27 cellular contexts compared by ENCODE assay signal in genomic region chr17:31573861-31574260, GRCh38.
DNase-seq lines count a peak whose midpoint lies in the region; ATAC-seq and TF ChIP-seq lines count a peak whose summit lies in the region.
"Had no signal": no experiment of that assay in that cellular context is flagged by ENCODE, and none has a peak within 500 bp of the region (broad histone marks: within the 10 kb centered on the region; RNA-seq: fewer than 3 reads in every experiment).

No MANE protein-coding gene starts in this region.

- H2BK15ac ChIP-seq in IMR-90 (ENCODE audit: low read depth, low read length), result no peak overlapping the region

- H4K8ac ChIP-seq in IMR-90 (ENCODE audit: low read depth in 2 of 2, low read length in 2 of 2), result no peak overlapping the region

- H3K79me2 ChIP-seq in smooth muscle cell (ENCODE audit: low read depth), result peaks cover 96% of the 10 kb centered on the region

- no peak overlapping the region; the same call in 1 of the 2 replicates for H2AK5ac ChIP-seq in IMR-90 (ENCODE audit: low read depth, low read length)

- H3K56ac ChIP-seq in IMR-90 (ENCODE audit: extremely low read depth, insufficient read depth, low read length), result no peak overlapping the region

- H3K9me3 ChIP-seq in IMR-90 (ENCODE audit: control insufficient read depth, insufficient read depth, low read length) (no peaks in the 10 kb centered on the region), endodermal cell (ENCODE audit: control insufficient read depth, low read length) (no peaks in the 10 kb centered on the region), smooth muscle cell (replicated peaks; ENCODE audit: low read depth) (no peaks in the 10 kb centered on the region)
- H3K9me3 ChIP-seq: suprapubic skin had no signal

- no peak overlapping the region for H2BK120ac ChIP-seq in IMR-90 (ENCODE audit: low read depth, low read length)

- intact Hi-C loops in IMR-90 (cut with micrococcal nuclease), result no loop called here

- no peak overlapping the region for H3K4me2 ChIP-seq in IMR-90 (ENCODE audit: low read depth, low read length)
- no peak overlapping the region for H3K4me2 ChIP-seq in smooth muscle cell

- H3K4me3 ChIP-seq in IMR-90 (ENCODE audit: insufficient read depth, low read depth, low read length) (no peak overlapping the region), endodermal cell (ENCODE audit: low read length) (no peak overlapping the region), smooth muscle cell (no peak overlapping the region)
- H3K4me3 ChIP-seq: dorsolateral prefrontal cortex, GM12878, SK-N-MC, suprapubic skin had no signal

- peak overlapping the region; percentile 49 for H3K27ac Mint-ChIP-seq in endodermal cell
- H3K27ac Mint-ChIP-seq: activated naive CD4-positive, alpha-beta T cell treated with anti-CD3 and anti-CD28 coated beads for 36 hours; B cell; brain; CD8-positive, alpha-beta T cell; naive thymus-derived CD4-positive, alpha-beta T cell; stimulated activated memory B cell treated with anti-CD40 and anti-IgM and Interleukin-4, amounts not matched to agents 10 μg/mL and 1 μg/mL and 100 μg/mL, for 72 hours; T-helper 1 cell treated with Interleukin-12 subunit alpha and Interleukin-12 subunit beta and Interleukin-4 antibody, amounts not matched to agents 30 μg/mL and 1 μg/mL, for 36 hours had no signal

- no peak overlapping the region for H4K5ac ChIP-seq in IMR-90 (ENCODE audit: low read depth, low read length)

- H3K23ac ChIP-seq in IMR-90 (ENCODE audit: low read depth, low read length), result no peak overlapping the region

- TF ChIP-seq RAD21 in IMR-90 (IDR thresholded peaks at IDR 0.05; ENCODE audit: low read length), result no peak

- TF ChIP-seq POLR2A in IMR-90 (IDR thresholded peaks at IDR 0.05; ENCODE audit: low read depth, low read length), result no peak

- no peak overlapping the region for H4K91ac ChIP-seq in IMR-90 (ENCODE audit: insufficient read depth, low read depth, low read length)

- H2BK20ac ChIP-seq in IMR-90 (ENCODE audit: low read depth, low read length), result no peak overlapping the region

- peaks cover 7% of the 10 kb centered on the region for H3K4me1 Mint-ChIP-seq in endodermal cell
- H3K4me1 Mint-ChIP-seq: B cell had no signal

- ATAC-seq in IMR-90 (ENCODE audit: low read depth), result no peak
- ATAC-seq in activated CD4-positive, CD25-positive, alpha-beta regulatory T cell treated with anti-CD3 and anti-CD28 coated beads, Interleukin-2, amount 50 U/mL, for 24 hours, result no peak
- ATAC-seq: CD8-positive, alpha-beta T cell; naive thymus-derived CD4-positive, alpha-beta T cell; stimulated activated memory B cell treated with anti-CD40 and anti-IgM and Interleukin-4, amounts not matched to agents 10 μg/mL and 1 μg/mL and 100 μg/mL, for 72 hours had no signal

- in situ Hi-C loops in IMR-90 (cut with MboI; ENCODE audit: low sequenced_read_pairs), result no loop called here

- H3K9ac ChIP-seq in IMR-90 (ENCODE audit: low read depth, low read length), result no peak overlapping the region
- no peak overlapping the region for H3K9ac ChIP-seq in endodermal cell (ENCODE audit: extremely low read depth, low read length, poor library complexity, severe bottlenecking)
- H3K9ac ChIP-seq in smooth muscle cell (ENCODE audit: low read depth), result no peak overlapping the region

- H2BK5ac ChIP-seq in IMR-90 (ENCODE audit: low read depth, low read length, poor library complexity, severe bottlenecking), result no peak overlapping the region

- peak overlapping the region; percentile 2 for H2AFZ ChIP-seq in IMR-90 (replicated peaks; ENCODE audit: low read length, poor library complexity)
- H2AFZ ChIP-seq in smooth muscle cell (ENCODE audit: low read depth), result no peak overlapping the region

- POLR2A ChIA-PET in IMR-90 (lab: Charles Lee; ENCODE audit: unreplicated experiment), result no interaction called here

- WGBS in IMR-90 (ENCODE audit: extremely low coverage in 2 of 2, insufficient read length in 1 of 2), 2 experiments, result 86% methylated on average over 2 of the region's 6 CpGs; no CpG with 5 or more reads in 1 of the 2 experiments
- WGBS in endodermal cell (ENCODE audit: insufficient coverage in 1 of 2, insufficient read length in 1 of 2), 2 experiments, result 90 to 95% methylated on average over 6 of the region's 6 CpGs
- WGBS in smooth muscle cell (ENCODE audit: low lambda C conversion rate), result 75% methylated on average over 6 of the region's 6 CpGs

- no peak overlapping the region for H2AK9ac ChIP-seq in IMR-90 (replicated peaks; ENCODE audit: low read depth, low read length, poor library complexity)

- H4K20me1 ChIP-seq in IMR-90 (ENCODE audit: insufficient read depth, low read length) (peaks cover 29% of the 10 kb centered on the region), smooth muscle cell (ENCODE audit: low read depth) (peaks cover 95% of the 10 kb centered on the region)

- DNase-seq in COLO668 (lab: John Stamatoyannopoulos, UW; ENCODE audit: unreplicated experiment), result peak; percentile 3
- DNase-seq in IMR-90, result no peak
- DNase-seq in endodermal cell, result no peak
- no peak for DNase-seq in smooth muscle cell (lab: John Stamatoyannopoulos, UW; ENCODE audit: unreplicated experiment)
- no peak for DNase-seq in NOMO-1 treated with dmso at 0.1 percent for 144 hours (lab: John Stamatoyannopoulos, UW; ENCODE audit: unreplicated experiment)
- DNase-seq in activated CD8-positive, alpha-beta memory T cell treated with anti-CD3 and anti-CD28 coated beads, Interleukin-2, amount 50 U/mL, for 48 hours, result no peak
- DNase-seq: ACHN; activated CD4-positive, CD25-positive, alpha-beta regulatory T cell; activated naive CD4-positive, alpha-beta T cell treated with anti-CD3 and anti-CD28 coated beads for 36 hours; CD8-positive, alpha-beta T cell; cerebellar nuclear complex; dorsolateral prefrontal cortex; Kasumi-1; midbrain; naive thymus-derived CD4-positive, alpha-beta T cell; NCI-H1436 treated with DMSO at 0.1 percent for 48 hours; NCI-H446 treated with DMSO at 0.1 percent for 48 hours; NCI-H82; occipital lobe had no signal

- no peak overlapping the region for H3K14ac ChIP-seq in IMR-90 (replicated peaks; ENCODE audit: low read depth, low read length)

- TF ChIP-seq CTCF in IMR-90 (conservative IDR thresholded peaks at IDR 0.05; ENCODE audit: low read depth, low read length) (no peak), endodermal cell (conservative IDR thresholded peaks at IDR 0.05) (no peak), smooth muscle cell (IDR thresholded peaks at IDR 0.05; ENCODE audit: borderline replicate concordance, insufficient read depth, poor library complexity, severe bottlenecking) (no peak)

- no peak overlapping the region for H3K18ac ChIP-seq in IMR-90 (ENCODE audit: low read depth, low read length)

- H3K4ac ChIP-seq in IMR-90 (ENCODE audit: low read depth, low read length), result peak overlapping the region; percentile 80; the same call in 1 of the 2 replicates

- peaks cover 2% of the 10 kb centered on the region for H3K36me3 Mint-ChIP-seq in endodermal cell (ENCODE audit: low read depth)
- H3K36me3 Mint-ChIP-seq: brain; CD8-positive, alpha-beta T cell; naive thymus-derived CD4-positive, alpha-beta T cell; stimulated activated memory B cell treated with anti-CD40 and anti-IgM and Interleukin-4, amounts not matched to agents 10 μg/mL and 1 μg/mL and 100 μg/mL, for 72 hours had no signal

- H3K27ac ChIP-seq in IMR-90 (ENCODE audit: insufficient read depth, low read length), result no peak overlapping the region
- no peak overlapping the region for H3K27ac ChIP-seq in endodermal cell (ENCODE audit: low read depth, low read length)
- H3K27ac ChIP-seq in smooth muscle cell (ENCODE audit: low read depth), result peak overlapping the region; percentile 15
- H3K27ac ChIP-seq: dorsolateral prefrontal cortex, SK-N-MC, suprapubic skin had no signal

- no peaks in the 10 kb centered on the region for H3K9me3 Mint-ChIP-seq in endodermal cell
- H3K9me3 Mint-ChIP-seq: activated naive CD4-positive, alpha-beta T cell treated with anti-CD3 and anti-CD28 coated beads for 36 hours; brain; CD8-positive, alpha-beta T cell; naive thymus-derived CD4-positive, alpha-beta T cell; stimulated activated memory B cell treated with anti-CD40 and anti-IgM and Interleukin-4, amounts not matched to agents 10 μg/mL and 1 μg/mL and 100 μg/mL, for 72 hours; T-helper 1 cell treated with Interleukin-12 subunit alpha and Interleukin-12 subunit beta and Interleukin-4 antibody, amounts not matched to agents 30 μg/mL and 1 μg/mL, for 36 hours had no signal

- H3K27me3 ChIP-seq in IMR-90 (ENCODE audit: control insufficient read depth, insufficient read depth, low read length) (no peaks in the 10 kb centered on the region), endodermal cell (ENCODE audit: control insufficient read depth, insufficient read depth, low read length, poor library complexity, severe bottlenecking) (no peaks in the 10 kb centered on the region), smooth muscle cell (ENCODE audit: low read depth) (no peaks in the 10 kb centered on the region)
- H3K27me3 ChIP-seq: dorsolateral prefrontal cortex, suprapubic skin had no signal

- BruUV-seq in IMR-90 (replicated peaks; lab: Mats Ljungman, UMichigan), result no TSS peak

- H3K9me1 ChIP-seq in IMR-90 (ENCODE audit: insufficient read depth, low read length), result peaks cover 27% of the 10 kb centered on the region

- peaks cover 5% of the 10 kb centered on the region; the same call in 1 of the 2 replicates for H3K36me3 ChIP-seq in IMR-90 (ENCODE audit: control insufficient read depth, insufficient read depth, low read length)
- H3K36me3 ChIP-seq in endodermal cell (ENCODE audit: control insufficient read depth, insufficient read depth, low read length), result no peaks in the 10 kb centered on the region
- H3K36me3 ChIP-seq in smooth muscle cell (ENCODE audit: low read depth), result no peaks in the 10 kb centered on the region

- H3K79me1 ChIP-seq in IMR-90 (ENCODE audit: low read depth in 1 of 2, low read length in 2 of 2), result peaks cover 16 to 77% of the 10 kb centered on the region in 2 experiments

- peaks cover 23% of the 10 kb centered on the region for H3K4me1 ChIP-seq in IMR-90 (ENCODE audit: control insufficient read depth, insufficient read depth, low read length)
- H3K4me1 ChIP-seq in endodermal cell (ENCODE audit: control insufficient read depth, insufficient read depth, low read length), result no peaks in the 10 kb centered on the region
- peaks cover under 1% of the 10 kb centered on the region for H3K4me1 ChIP-seq in smooth muscle cell (ENCODE audit: low read depth)

- H3F3A ChIP-seq in smooth muscle cell (ENCODE audit: low read depth), result peaks cover 19% of the 10 kb centered on the region

- CTCF ChIA-PET in IMR-90 (lab: Yijun Ruan, JAX), result no interaction called here

- dilution Hi-C loops in IMR-90 (cut with HindIII; ENCODE audit: low sequenced_read_pairs, unreplicated experiment), result no loop called here

- no peaks in the 10 kb centered on the region for H3K27me3 Mint-ChIP-seq in endodermal cell (ENCODE audit: insufficient read depth)
- H3K27me3 Mint-ChIP-seq: B cell; naive thymus-derived CD4-positive, alpha-beta T cell; stimulated activated memory B cell treated with anti-CD40 and anti-IgM and Interleukin-4, amounts not matched to agents 10 μg/mL and 1 μg/mL and 100 μg/mL, for 72 hours had no signal

- no peak overlapping the region for H3K4me3 Mint-ChIP-seq in endodermal cell
- H3K4me3 Mint-ChIP-seq: activated naive CD4-positive, alpha-beta T cell treated with anti-CD3 and anti-CD28 coated beads for 36 hours; B cell; brain; CD8-positive, alpha-beta T cell; naive thymus-derived CD4-positive, alpha-beta T cell; stimulated activated memory B cell treated with anti-CD40 and anti-IgM and Interleukin-4, amounts not matched to agents 10 μg/mL and 1 μg/mL and 100 μg/mL, for 72 hours; T-helper 1 cell treated with Interleukin-12 subunit alpha and Interleukin-12 subunit beta and Interleukin-4 antibody, amounts not matched to agents 30 μg/mL and 1 μg/mL, for 36 hours had no signal
